ENCODE assay signal across 13 cellular contexts in genomic region chr9:87878930-87879603, GRCh38. TPM values are rescaled to one million over a fixed set of nuclear protein-coding genes. Genes with fewer than 3 reads are reported as not detected.
DNase-seq lines count a peak whose midpoint lies in the region; ATAC-seq and TF ChIP-seq lines count a peak whose summit lies in the region.
"Had no signal": no experiment of that assay in that cellular context is flagged by ENCODE, and none has a peak within 500 bp of the region (broad histone marks: within the 10 kb centered on the region; RNA-seq: fewer than 3 reads in every experiment).

No MANE protein-coding gene starts in this region.

- no peaks in the 10 kb centered on the region for H4K20me1 ChIP-seq in IMR-90 (ENCODE audit: insufficient read depth, low read length)

- no peaks in the 10 kb centered on the region for H3K27me3 ChIP-seq in IMR-90 (ENCODE audit: control insufficient read depth, insufficient read depth, low read length)
- no peaks in the 10 kb centered on the region for H3K27me3 ChIP-seq in brain microvascular endothelial cell (replicated peaks)
- H3K27me3 ChIP-seq in left lung, result no peaks in the 10 kb centered on the region
- H3K27me3 ChIP-seq in colonic mucosa, result no peaks in the 10 kb centered on the region
- H3K27me3 ChIP-seq: upper lobe of right lung had no signal

- DNase-seq in AG20443 (ENCODE audit: low spot score), result peak; percentile 66
- DNase-seq in IMR-90, result peak; percentile 87
- peak; percentile 37 for DNase-seq in brain microvascular endothelial cell
- no peak for DNase-seq in left lung
- DNase-seq in stimulated activated naive CD4-positive, alpha-beta T cell (lab: John Stamatoyannopoulos, UW), result no peak
- no peak for DNase-seq in KG1 (lab: John Stamatoyannopoulos, UW)
- DNase-seq in colonic mucosa, result no peak
- DNase-seq in activated CD4-positive, alpha-beta T cell treated with anti-CD3 and anti-CD28 coated beads, Interleukin-2, amount 50 U/mL, for 1 hour, result no peak
- DNase-seq: DMS53, NCI-H1436 treated with DMSO at 0.1 percent for 48 hours, right cardiac atrium, upper lobe of right lung had no signal

- POLR2A ChIA-PET in IMR-90 (lab: Charles Lee; ENCODE audit: unreplicated experiment), result no interaction called here

- peak overlapping the region; percentile 68 for H4K91ac ChIP-seq in IMR-90 (ENCODE audit: insufficient read depth, low read depth, low read length)

- peak overlapping the region; percentile 92 for H2BK120ac ChIP-seq in IMR-90 (ENCODE audit: low read depth, low read length)

- H3K79me1 ChIP-seq in IMR-90 (ENCODE audit: low read depth in 1 of 2, low read length in 2 of 2), result no peaks in the 10 kb centered on the region

- in situ Hi-C loops in IMR-90 (cut with MboI; ENCODE audit: low sequenced_read_pairs), result no loop called here
- in situ Hi-C loops in brain microvascular endothelial cell (cut with HindIII; ENCODE audit: low pct_ligation_motif_present, low sequenced_read_pairs), result no loop called here

- peak overlapping the region; percentile 34 for H2AK9ac ChIP-seq in IMR-90 (replicated peaks; ENCODE audit: low read depth, low read length, poor library complexity)

- dilution Hi-C loops in IMR-90 (cut with HindIII; ENCODE audit: low sequenced_read_pairs, unreplicated experiment), result no loop called here

- peak overlapping the region; percentile 96 for H2BK5ac ChIP-seq in IMR-90 (ENCODE audit: low read depth, low read length, poor library complexity, severe bottlenecking)

- H3K23ac ChIP-seq in IMR-90 (ENCODE audit: low read depth, low read length), result peak overlapping the region; percentile 60; the same call in 1 of the 2 replicates

- peak overlapping the region; percentile 51; the same call in 1 of the 2 replicates for H3K14ac ChIP-seq in IMR-90 (replicated peaks; ENCODE audit: low read depth, low read length)

- H3K18ac ChIP-seq in IMR-90 (ENCODE audit: low read depth, low read length), result peak overlapping the region; percentile 99

- H2BK20ac ChIP-seq in IMR-90 (ENCODE audit: low read depth, low read length), result peak overlapping the region; percentile 88

- no CpG with 5 or more reads among the region's 1 CpG for WGBS in IMR-90 (ENCODE audit: extremely low coverage in 2 of 2, insufficient read length in 1 of 2), 2 experiments

- peak overlapping the region; percentile 52; the same call in 1 of the 2 replicates for H2AK5ac ChIP-seq in IMR-90 (ENCODE audit: low read depth, low read length)

- H3K36me3 ChIP-seq in IMR-90 (ENCODE audit: control insufficient read depth, insufficient read depth, low read length) (no peaks in the 10 kb centered on the region), brain microvascular endothelial cell (replicated peaks) (no peaks in the 10 kb centered on the region), left lung (no peaks in the 10 kb centered on the region), colonic mucosa (no peaks in the 10 kb centered on the region)
- H3K36me3 ChIP-seq: upper lobe of right lung had no signal

- H3K9ac ChIP-seq in IMR-90 (ENCODE audit: low read depth, low read length) (no peak overlapping the region), colonic mucosa (ENCODE audit: low read depth in 2 of 2, low read length in 2 of 2) (no peak overlapping the region)

- H2AFZ ChIP-seq in IMR-90 (replicated peaks; ENCODE audit: low read length, poor library complexity), result no peak overlapping the region

- H3K27ac ChIP-seq in IMR-90 (ENCODE audit: insufficient read depth, low read length), result peak overlapping the region; percentile 79
- H3K27ac ChIP-seq in brain microvascular endothelial cell, result peak overlapping the region; percentile 24
- no peak overlapping the region for H3K27ac ChIP-seq in left lung
- no peak overlapping the region for H3K27ac ChIP-seq in colonic mucosa
- H3K27ac ChIP-seq: upper lobe of right lung had no signal

- H3K4me1 ChIP-seq in IMR-90 (ENCODE audit: control insufficient read depth, insufficient read depth, low read length) (peaks cover 14% of the 10 kb centered on the region), left lung (no peaks in the 10 kb centered on the region), colonic mucosa (peaks cover 7% of the 10 kb centered on the region)
- H3K4me1 ChIP-seq: upper lobe of right lung had no signal

- CTCF ChIA-PET in IMR-90 (lab: Yijun Ruan, JAX), result interaction anchor here (0.9 kb wide), 1 partner anchor 67 kb away, joined by 4 read pairs; no protein-coding TSS in a partner anchor

- H3K4ac ChIP-seq in IMR-90 (ENCODE audit: low read depth, low read length), result peak overlapping the region; percentile 69; the same call in 1 of the 2 replicates

- intact Hi-C loops in IMR-90 (cut with micrococcal nuclease) (no loop called here), left lung (cut with DNase I) (no loop called here), colonic mucosa (cut with DNase I) (no loop called here)

- H3K56ac ChIP-seq in IMR-90 (ENCODE audit: extremely low read depth, insufficient read depth, low read length), result peak overlapping the region; percentile 43; the same call in 1 of the 2 replicates

- no peak for TF ChIP-seq POLR2A in IMR-90 (IDR thresholded peaks at IDR 0.05; ENCODE audit: low read depth, low read length)

- peak overlapping the region; percentile 88; the same call in 1 of the 2 replicates for H4K5ac ChIP-seq in IMR-90 (ENCODE audit: low read depth, low read length)

- H2BK15ac ChIP-seq in IMR-90 (ENCODE audit: low read depth, low read length), result peak overlapping the region; percentile 91; the same call in 2 of the 3 replicates

- H3K4me3 ChIP-seq in IMR-90 (ENCODE audit: insufficient read depth, low read depth, low read length) (no peak overlapping the region), brain microvascular endothelial cell (ENCODE audit: low read depth, low read length) (no peak overlapping the region), left lung (no peak overlapping the region), colonic mucosa (no peak overlapping the region)
- H3K4me3 ChIP-seq: upper lobe of right lung had no signal

- peak overlapping the region; percentile 21; the same call in 1 of the 2 replicates for H3K4me2 ChIP-seq in IMR-90 (ENCODE audit: low read depth, low read length)

- peaks cover 10% of the 10 kb centered on the region for H3K9me3 ChIP-seq in IMR-90 (ENCODE audit: control insufficient read depth, insufficient read depth, low read length)
- H3K9me3 ChIP-seq in left lung, result no peaks in the 10 kb centered on the region
- H3K9me3 ChIP-seq in colonic mucosa, result no peaks in the 10 kb centered on the region
- H3K9me3 ChIP-seq: upper lobe of right lung had no signal

- H3K9me1 ChIP-seq in IMR-90 (ENCODE audit: insufficient read depth, low read length), result peaks cover 3% of the 10 kb centered on the region; the same call in 1 of the 2 replicates

- peak; percentile 72 for ATAC-seq in IMR-90 (ENCODE audit: low read depth)
- peak; percentile 74 for ATAC-seq in left lung
- ATAC-seq: right cardiac atrium, upper lobe of right lung had no signal

- BruUV-seq in IMR-90 (replicated peaks; lab: Mats Ljungman, UMichigan), result no TSS peak

- TF ChIP-seq CTCF in IMR-90 (conservative IDR thresholded peaks at IDR 0.05; ENCODE audit: low read depth, low read length) (no peak), brain microvascular endothelial cell (IDR thresholded peaks at IDR 0.05; ENCODE audit: low read depth, low read length, missing control alignments) (no peak), left lung (IDR thresholded peaks at IDR 0.05) (no peak), colonic mucosa (IDR thresholded peaks at IDR 0.05) (no peak)

- no peak for TF ChIP-seq RAD21 in IMR-90 (IDR thresholded peaks at IDR 0.05; ENCODE audit: low read length)

- peak overlapping the region in 1 of 2 experiments; percentile 61; a peak in 2 of 4 replicates for H4K8ac ChIP-seq in IMR-90 (ENCODE audit: low read depth in 2 of 2, low read length in 2 of 2)

TF ChIP-seq in IMR-90, 13 proteins besides CTCF, POLR2A, EP300 and RAD21 (continues in another document):
- TF ChIP-seq SMC3 (IDR thresholded peaks at IDR 0.05; ENCODE audit: low read depth, low read length) (no peak), CHD1 (IDR thresholded peaks at IDR 0.05; ENCODE audit: low read depth, low read length) (no peak), RCOR1 (IDR thresholded peaks at IDR 0.05; ENCODE audit: insufficient replicate concordance, low read length) (no peak), MXI1 (IDR thresholded peaks at IDR 0.05; ENCODE audit: borderline replicate concordance, low read depth, low read length) (no peak), FOS (IDR thresholded peaks at IDR 0.05; ENCODE audit: low read depth, low read length) (peak; percentile 60; the same call in 1 of the 2 replicates), MAFK (IDR thresholded peaks at IDR 0.05; ENCODE audit: low read depth, low read length) (peak; percentile 38; the same call in 1 of the 2 replicates), BHLHE40 (IDR thresholded peaks at IDR 0.05; ENCODE audit: low read depth, low read length) (no peak), NFE2L2 (IDR thresholded peaks at IDR 0.05; ENCODE audit: low read depth, low read length) (peak; percentile 94), RFX5 (IDR thresholded peaks at IDR 0.05; ENCODE audit: low read depth, low read length) (no peak), USF2 (IDR thresholded peaks at IDR 0.05; ENCODE audit: low read depth, low read length) (no peak), CEBPB (IDR thresholded peaks at IDR 0.05; ENCODE audit: low read depth, low read length) (0 out of 2 replicates have a peak, but pooled peaks have one; percentile 29)

RNA-seq across cellular contexts. Expression of gene SPATA31E1, which starts 3.6 kb away (rescaled TPM):
- not detected in 2 replicates for total RNA-seq in IMR-90 (2012; rRNA removed)
- 0.03 and 0.04 TPM in 2 replicates for polyA plus RNA-seq in IMR-90 (2012; rRNA removed)
- 0.02 TPM in 1 of 2 replicates, not detected in the other for polyA plus RNA-seq in IMR-90 (2012; cell fraction: cytosol; rRNA removed)
- 0.19 and 0.20 TPM in 2 replicates for polyA plus RNA-seq in IMR-90 (2012; cell fraction: nucleus; rRNA removed; ENCODE audit: low replicate concordance)
- total RNA-seq in left lung, result not detected
- under 1 TPM in 1 of 2 donors, not detected in 1; 0.07 TPM for total RNA-seq in colonic mucosa
- total RNA-seq: dermis microvascular lymphatic vessel endothelial cell, right cardiac atrium, upper lobe of right lung had no signal
- polyA plus RNA-seq: right cardiac atrium had no signal

RNA-seq across cellular contexts. Expression of gene SPATA31C1, which starts 38.7 kb away (rescaled TPM):
- total RNA-seq in IMR-90 (2012; rRNA removed) (not detected in 2 replicates), left lung (not detected), colonic mucosa (not detected)
- polyA plus RNA-seq in IMR-90 (2012; rRNA removed), result not detected in 2 replicates
- polyA plus RNA-seq in IMR-90 (2012; cell fraction: cytosol; rRNA removed), result not detected in 2 replicates
- not detected in 2 replicates for polyA plus RNA-seq in IMR-90 (2012; cell fraction: nucleus; rRNA removed; ENCODE audit: low replicate concordance)
- total RNA-seq: dermis microvascular lymphatic vessel endothelial cell, right cardiac atrium, upper lobe of right lung had no signal
- polyA plus RNA-seq: right cardiac atrium had no signal

Comparison
In these comparisons a context has a peak if more than half of its experiments do, and no peak if none do; other contexts are left out.
1. DNase-seq: peak in AG20443 (single experiment), IMR-90 (single experiment) and brain microvascular endothelial cell (single experiment); none in left lung (0 of 2), stimulated activated naive CD4-positive, alpha-beta T cell (0 of 6), KG1 (single experiment), colonic mucosa (single experiment) and activated CD4-positive, alpha-beta T cell treated with anti-CD3 and anti-CD28 coated beads, Interleukin-2, amount 50 U/mL, for 1 hour (single experiment).
2. H3K27ac ChIP-seq: peak in IMR-90 (single experiment) and brain microvascular endothelial cell (single experiment); none in left lung (0 of 2) and colonic mucosa (single experiment).